8 cellular contexts compared by ENCODE assay signal in genomic region chr11:45146072-45147016, GRCh38. TPM values are rescaled to one million over a fixed set of nuclear protein-coding genes. Genes with fewer than 3 reads are reported as not detected.
DNase-seq lines count a peak whose midpoint lies in the region; ATAC-seq and TF ChIP-seq lines count a peak whose summit lies in the region.

Gene PRDM11, plus strand, starts transcription at chr11:45146639. Its CDS starts 35,128 bp downstream, at chr11:45181767.

- H3K9ac ChIP-seq in HUES48 (ENCODE audit: low read depth, low read length) (peak within 1 kb of the TSS; percentile 78), iPS-18a (ENCODE audit: low read length) (peak within 1 kb of the TSS; percentile 80)

- peak in 1 of 2 donors; percentile 11 for TF ChIP-seq POLR2A in gastrocnemius medialis (IDR thresholded peaks at IDR 0.05)

- intact Hi-C loops in gastrocnemius medialis (cut with DNase I; ENCODE audit: low total_unique reads) = loop anchor here (1.0 to 5.0 kb wide), 3 partner anchors 34 to 584 kb away; no protein-coding TSS in a partner anchor

- H3K27me3 ChIP-seq in HUES48 (ENCODE audit: control insufficient read depth, insufficient read depth, low read length) (peaks cover 34% of the 10 kb centered on the region), brain microvascular endothelial cell (replicated peaks) (peaks cover 12% of the 10 kb centered on the region), iPS-18a (ENCODE audit: control insufficient read depth, insufficient read depth, low read length) (peaks cover 36% of the 10 kb centered on the region), gastrocnemius medialis (no peaks in the 10 kb centered on the region)

- H3K4me1 ChIP-seq in HUES48 (ENCODE audit: control insufficient read depth, insufficient read depth, low read length) = peaks cover 10% of the 10 kb centered on the region; the same call in 1 of the 2 replicates
- peaks cover 9% of the 10 kb centered on the region for H3K4me1 ChIP-seq in iPS-18a (ENCODE audit: control insufficient read depth, low read depth, low read length)
- peaks cover 16 to 22% of the 10 kb centered on the region in 2 donors for H3K4me1 ChIP-seq in gastrocnemius medialis

- H3K9me3 ChIP-seq in HUES48 (ENCODE audit: control insufficient read depth, insufficient read depth, low read length) (no peaks in the 10 kb centered on the region), iPS-18a (ENCODE audit: control insufficient read depth, low read depth, low read length) (no peaks in the 10 kb centered on the region), gastrocnemius medialis (no peaks in the 10 kb centered on the region)

- H3K36me3 ChIP-seq in HUES48 (ENCODE audit: control insufficient read depth, insufficient read depth, low read length) = no peaks in the 10 kb centered on the region
- no peaks in the 10 kb centered on the region for H3K36me3 ChIP-seq in brain microvascular endothelial cell (replicated peaks)
- H3K36me3 ChIP-seq in iPS-18a (ENCODE audit: control insufficient read depth, low read depth, low read length) = no peaks in the 10 kb centered on the region
- H3K36me3 ChIP-seq in gastrocnemius medialis = no peaks in the 10 kb centered on the region

- DNase-seq in GDM1 (lab: John Stamatoyannopoulos, UW) = peak; percentile 25
- peak in 3 of 5 donors; percentile 26 to 43 (median 41) for DNase-seq in T-helper 1 cell
- DNase-seq in brain microvascular endothelial cell = peak; percentile 66
- peak; percentile 50 to 76 for DNase-seq in gastrocnemius medialis
- DNase-seq in NCI-H510A (lab: John Stamatoyannopoulos, UW) = no peak

- peak within 1 kb of the TSS; percentile 82 for H3K4me3 ChIP-seq in HUES48 (ENCODE audit: low read depth, low read length)
- H3K4me3 ChIP-seq in brain microvascular endothelial cell (ENCODE audit: low read depth, low read length) = peak within 1 kb of the TSS; percentile 76
- H3K4me3 ChIP-seq in iPS-18a (ENCODE audit: low read length) = peak within 1 kb of the TSS; percentile 79
- H3K4me3 ChIP-seq in gastrocnemius medialis = peak within 1 kb of the TSS; percentile 83 to 100 (median 87)

- ATAC-seq in GM21528 (IDR thresholded peaks at IDR 0.05; ENCODE audit: low FRiP score, unreplicated experiment) (peak; percentile 45), gastrocnemius medialis (peak; percentile 79 to 86)

- in situ Hi-C loops in brain microvascular endothelial cell (cut with HindIII; ENCODE audit: low pct_ligation_motif_present, low sequenced_read_pairs) = no loop called here
- in situ Hi-C loops in gastrocnemius medialis (cut with MboI; ENCODE audit: low sequenced_read_pairs in 4 of 4) = no loop called here

- H3K27ac ChIP-seq in HUES48 (ENCODE audit: low read depth, low read length) = peak within 1 kb of the TSS; percentile 86
- peak within 1 kb of the TSS; percentile 97 for H3K27ac ChIP-seq in brain microvascular endothelial cell
- H3K27ac ChIP-seq in iPS-18a (ENCODE audit: low read length) = no peak within 1 kb of the TSS
- peak within 1 kb of the TSS; percentile 95 to 100 (median 98) for H3K27ac ChIP-seq in gastrocnemius medialis

- TF ChIP-seq CTCF in brain microvascular endothelial cell (IDR thresholded peaks at IDR 0.05; ENCODE audit: low read depth, low read length, missing control alignments) (no peak), gastrocnemius medialis (IDR thresholded peaks at IDR 0.05 in 4 of 5, conservative IDR thresholded peaks at IDR 0.05 in 1 of 5) (no peak)

RNA-seq across cellular contexts. Expression of gene PRDM11, which starts in this region (rescaled TPM):
- 10 to 100 TPM in 2 of 4 donors, 1 to 10 TPM in 2; 5.0 to 15.4 (median 9.5) TPM for total RNA-seq in gastrocnemius medialis
